In the genomic region with DNA sequence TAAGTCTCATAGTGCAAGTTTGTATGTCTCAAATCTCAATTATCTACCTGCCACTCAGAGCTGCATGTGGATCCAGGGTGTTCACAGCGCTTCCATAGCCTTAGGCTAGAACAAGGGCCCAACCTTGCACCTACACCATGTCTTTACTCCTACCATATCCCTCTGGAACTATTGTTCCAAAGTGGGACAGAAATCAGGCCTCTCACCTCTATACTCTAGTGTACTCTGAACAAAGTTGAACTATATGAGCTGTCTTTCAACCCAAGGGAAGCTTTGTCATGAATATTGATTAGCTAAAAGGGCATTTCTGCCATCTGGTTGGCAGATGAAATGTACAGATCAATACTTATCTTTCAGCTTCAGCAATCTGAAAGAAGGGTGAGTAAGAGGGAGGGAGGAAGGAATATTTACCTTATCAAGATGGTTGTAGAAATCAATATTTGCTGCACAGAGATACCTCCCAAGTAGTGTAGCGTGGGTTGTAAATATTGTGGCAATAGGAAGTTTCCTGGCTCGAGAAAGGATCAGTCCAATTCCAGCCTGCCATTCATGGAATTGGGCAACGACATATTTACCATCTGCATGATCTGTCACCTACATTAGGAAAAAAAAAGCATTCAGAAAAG, we compare ENCODE assay signal across 12 cellular contexts. TPM values are rescaled to one million over a fixed set of nuclear protein-coding genes. Genes with fewer than 3 reads are reported as not detected.
"Had no signal": no experiment of that assay in that cellular context is flagged by ENCODE, and none has a peak within 500 bp of the region (broad histone marks: within the 10 kb centered on the region; RNA-seq: fewer than 3 reads in every experiment).

No MANE protein-coding gene starts in this region.

- H3K9ac ChIP-seq: GM23248 had no signal

- H3K4me2 ChIP-seq: GM23338 had no signal

- DNase-seq: GM23248, GOT3, H7, H9, HCEC 1CT, HFFc6 had no signal

- FAIRE-seq: H1, H54 had no signal

- H3K27ac Mint-ChIP-seq: GM23338, H9, HFFc6 had no signal

- H3K4me3 Mint-ChIP-seq: GM23338, H9, HFFc6 had no signal

- H3K36me3 ChIP-seq: HAP-1 had no signal

- H3K4me1 ChIP-seq: HAP-1 had no signal

- H3K4me3 ChIP-seq: GM23248, GM23338, HAP-1 had no signal

- H3K9me3 ChIP-seq: HAP-1 had no signal

- H2AFZ ChIP-seq: GM23248, GM23338 had no signal

- ATAC-seq: GM23338, HCT116 had no signal

- H3K27ac ChIP-seq: GM23248 had no signal

- H3K9me3 Mint-ChIP-seq: GM23338, H9, HFFc6 had no signal

RNA-seq across cellular contexts. Expression of a gene that starts 30.8 kb away (rescaled TPM):
- total RNA-seq: GM23248, GM23338, H1, H4, H7, H9, HFFc6 had no signal
- polyA plus RNA-seq: GM23248, GM23338, H1 had no signal

RNA-seq across cellular contexts. Expression of a gene that starts 47.8 kb away (rescaled TPM):
- total RNA-seq: H7, HFFc6 had no signal
